Comparison of ENCODE assay signal across 6 cellular contexts in the genomic region with DNA sequence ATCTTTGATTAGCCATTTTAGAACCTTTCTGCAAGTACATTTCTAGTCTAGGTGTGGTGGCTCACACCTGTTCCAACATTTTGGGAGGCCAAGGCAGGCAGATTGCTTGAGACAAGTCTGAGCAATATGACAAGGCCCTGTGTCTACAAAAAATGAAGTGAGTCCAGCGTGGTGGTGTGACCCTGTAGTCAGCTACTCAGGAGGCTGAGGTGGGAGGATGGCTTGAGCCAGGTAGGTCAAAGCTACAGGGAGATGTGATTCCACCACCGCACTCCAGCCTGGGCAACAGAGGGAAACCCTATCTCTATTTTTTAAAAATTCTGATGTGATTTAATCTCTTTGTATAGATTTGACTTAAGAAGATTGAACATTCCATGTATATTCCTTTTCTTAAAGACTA.
"Had no signal": no experiment of that assay in that cellular context is flagged by ENCODE, and none has a peak within 500 bp of the region (broad histone marks: within the 10 kb centered on the region; RNA-seq: fewer than 3 reads in every experiment).

No MANE protein-coding gene starts in this region.

- ATAC-seq: K562 had no signal

- FAIRE-seq: HTR-8/SVneo, K562 had no signal

- DNase-seq: H7, HCEC 1CT, IMR-90, KG1 had no signal

- H3K4me3 ChIP-seq: K562 had no signal
